2 cellular contexts compared by ENCODE assay signal in the genomic region with DNA sequence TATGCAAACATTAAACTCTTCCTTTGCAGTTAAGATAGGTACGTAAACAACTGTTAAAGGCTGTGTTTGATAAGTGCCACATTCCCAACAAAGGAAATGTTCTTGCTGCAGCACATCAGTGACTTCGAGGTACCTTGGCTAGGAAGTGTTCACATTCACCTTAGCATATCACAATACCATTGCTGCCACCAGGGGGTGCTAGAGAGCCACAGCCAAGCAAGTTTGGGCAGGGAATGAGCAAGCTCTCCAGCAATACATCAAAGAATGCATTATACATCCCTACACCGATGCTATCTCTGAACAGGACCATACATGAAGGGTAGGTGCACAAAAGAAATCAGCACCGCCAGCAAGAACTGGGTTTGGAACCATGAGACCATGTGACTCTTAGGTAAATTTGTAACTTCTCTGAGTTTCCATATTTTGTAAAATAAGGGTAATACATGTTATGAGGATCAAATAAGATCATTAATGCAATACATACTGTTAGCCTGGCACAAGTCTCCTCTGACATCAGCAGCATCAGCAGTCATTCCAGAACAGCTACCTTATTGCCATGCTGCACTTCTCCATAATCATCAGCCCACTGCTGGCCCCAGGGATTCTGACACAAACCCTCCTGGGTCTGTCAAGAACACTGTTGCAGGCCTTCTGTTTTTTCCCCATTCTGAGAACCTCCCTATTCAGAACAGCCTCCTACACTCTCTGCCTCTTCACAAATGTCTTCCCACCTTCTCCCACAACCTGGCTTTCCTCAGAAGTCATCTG.
A peak's percentile ranks its signal among the peaks of the same experiment; 100 is the strongest.
TF ChIP-seq lines count a peak whose summit lies in the region.

No MANE protein-coding gene starts in this region.

TF ChIP-seq in GM23338, 12 proteins besides CTCF, POLR2A, EP300 and RAD21:
- no peak for TF ChIP-seq ZNF462 (CRISPR knock-in tag; IDR thresholded peaks at IDR 0.05)
- no peak for TF ChIP-seq POLR2AphosphoS5 (IDR thresholded peaks at IDR 0.05; ENCODE audit: low read depth)
- TF ChIP-seq ZNF114 (CRISPR knock-in tag; IDR thresholded peaks at IDR 0.05) = no peak
- no peak for TF ChIP-seq ZNF331 (CRISPR knock-in tag; IDR thresholded peaks at IDR 0.05; ENCODE audit: low read depth)
- TF ChIP-seq, protein P1, sequence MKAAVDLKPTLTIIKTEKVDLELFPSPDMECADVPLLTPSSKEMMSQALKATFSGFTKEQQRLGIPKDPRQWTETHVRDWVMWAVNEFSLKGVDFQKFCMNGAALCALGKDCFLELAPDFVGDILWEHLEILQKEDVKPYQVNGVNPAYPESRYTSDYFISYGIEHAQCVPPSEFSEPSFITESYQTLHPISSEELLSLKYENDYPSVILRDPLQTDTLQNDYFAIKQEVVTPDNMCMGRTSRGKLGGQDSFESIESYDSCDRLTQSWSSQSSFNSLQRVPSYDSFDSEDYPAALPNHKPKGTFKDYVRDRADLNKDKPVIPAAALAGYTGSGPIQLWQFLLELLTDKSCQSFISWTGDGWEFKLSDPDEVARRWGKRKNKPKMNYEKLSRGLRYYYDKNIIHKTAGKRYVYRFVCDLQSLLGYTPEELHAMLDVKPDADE (IDR thresholded peaks at IDR 0.05) = no peak

TF ChIP-seq in SK-N-SH, 30 proteins besides CTCF, POLR2A, EP300 and RAD21 (continued from another document):
- TF ChIP-seq USF1 (IDR thresholded peaks at IDR 0.05; ENCODE audit: borderline replicate concordance, low read depth) (no peak), SMC3 (IDR thresholded peaks at IDR 0.05; ENCODE audit: low read depth, low read length) (peak; percentile 86)
